1 cellular context compared by ENCODE assay signal in genomic region chr19:13842294-13843103, GRCh38.
TF ChIP-seq lines count a peak whose summit lies in the region.

No MANE protein-coding gene starts in this region.

TF ChIP-seq in K562, 482 proteins besides CTCF, POLR2A, EP300 and RAD21 (continues in another document):
- TF ChIP-seq ZNF512 (tag; IDR thresholded peaks at IDR 0.05) = no peak
- TF ChIP-seq HMG20A (CRISPR knock-in tag; conservative IDR thresholded peaks at IDR 0.05) = no peak
- TF ChIP-seq RFX5 (IDR thresholded peaks at IDR 0.05; ENCODE audit: low read depth, low read length) = no peak
- no peak for TF ChIP-seq TOE1 (IDR thresholded peaks at IDR 0.05; ENCODE audit: borderline replicate concordance)
- no peak for TF ChIP-seq TOE1 (CRISPR knock-in tag; IDR thresholded peaks at IDR 0.05; ENCODE audit: borderline replicate concordance, low read depth)
- TF ChIP-seq ATF7 (IDR thresholded peaks at IDR 0.05) = 0 out of 2 replicates have a peak, but pooled peaks have one; percentile 34
- TF ChIP-seq ZNF77 (CRISPR knock-in tag; IDR thresholded peaks at IDR 0.05) = no peak
- peak; percentile 86 for TF ChIP-seq FUS (optimal IDR thresholded peaks at IDR 0.05; ENCODE audit: low read depth, low read length)
- TF ChIP-seq NFXL1 (CRISPR knock-in tag; IDR thresholded peaks at IDR 0.05) = no peak
- no peak for TF ChIP-seq CREB5 (CRISPR knock-in tag; IDR thresholded peaks at IDR 0.05)
- TF ChIP-seq CBX8 (IDR thresholded peaks at IDR 0.05; ENCODE audit: borderline replicate concordance, extremely low read depth, low read depth, low read length, poor library complexity, severe bottlenecking) = no peak
- TF ChIP-seq ZNF830 (CRISPR knock-in tag; IDR thresholded peaks at IDR 0.05) = no peak
- TF ChIP-seq ZBTB26 (CRISPR knock-in tag; IDR thresholded peaks at IDR 0.05) = no peak
- peak in 1 of 2 experiments; percentile 32; a peak in 1 of 4 replicates for TF ChIP-seq ZMIZ1 (IDR thresholded peaks at IDR 0.05; ENCODE audit: low read depth in 2 of 2, low read length in 2 of 2)
- no peak for TF ChIP-seq ZFP1 (CRISPR knock-in tag; IDR thresholded peaks at IDR 0.05)
- TF ChIP-seq RB1 (IDR thresholded peaks at IDR 0.05; ENCODE audit: low read depth) = peak; percentile 86; the same call in 1 of the 2 replicates
- no peak for TF ChIP-seq ZBTB40 (IDR thresholded peaks at IDR 0.05)
- no peak for TF ChIP-seq ZBTB40 (CRISPR knock-in tag; IDR thresholded peaks at IDR 0.05)
- TF ChIP-seq HES1 (IDR thresholded peaks at IDR 0.05; ENCODE audit: low read depth) = no peak
- TF ChIP-seq CBX3 (IDR thresholded peaks at IDR 0.05; ENCODE audit: borderline replicate concordance in 1 of 2, low read length in 2 of 2) = no peak
- peak; percentile 52; the same call in 1 of the 2 replicates for TF ChIP-seq SIN3B (IDR thresholded peaks at IDR 0.05; ENCODE audit: low read depth)
- TF ChIP-seq TBP (optimal IDR thresholded peaks at IDR 0.05; ENCODE audit: low read depth, low read length) = no peak
- TF ChIP-seq ATF4 (CRISPR knock-in tag; IDR thresholded peaks at IDR 0.05) = peak; percentile 16; the same call in 1 of the 2 replicates
- TF ChIP-seq SNRNP70 (optimal IDR thresholded peaks at IDR 0.05; ENCODE audit: low read depth, low read length) = no peak
- peak; percentile 42 to 75; a peak in 1 of 4 replicates for TF ChIP-seq SIN3A (IDR thresholded peaks at IDR 0.05; ENCODE audit: borderline replicate concordance in 2 of 2, control insufficient read depth in 1 of 2, low read depth in 2 of 2, low read length in 2 of 2)
- TF ChIP-seq LCOR (CRISPR knock-in tag; IDR thresholded peaks at IDR 0.05) = no peak
- no peak for TF ChIP-seq ZNF511 (CRISPR knock-in tag; IDR thresholded peaks at IDR 0.05)
- no peak; the same call in 1 of the 2 replicates for TF ChIP-seq MAX (CRISPR knock-in tag; IDR thresholded peaks at IDR 0.05)
- 0 out of 2 replicates have a peak, but pooled peaks have one; percentile 12 for TF ChIP-seq USF2 (CRISPR knock-in tag; IDR thresholded peaks at IDR 0.05)
